In the genomic region with DNA sequence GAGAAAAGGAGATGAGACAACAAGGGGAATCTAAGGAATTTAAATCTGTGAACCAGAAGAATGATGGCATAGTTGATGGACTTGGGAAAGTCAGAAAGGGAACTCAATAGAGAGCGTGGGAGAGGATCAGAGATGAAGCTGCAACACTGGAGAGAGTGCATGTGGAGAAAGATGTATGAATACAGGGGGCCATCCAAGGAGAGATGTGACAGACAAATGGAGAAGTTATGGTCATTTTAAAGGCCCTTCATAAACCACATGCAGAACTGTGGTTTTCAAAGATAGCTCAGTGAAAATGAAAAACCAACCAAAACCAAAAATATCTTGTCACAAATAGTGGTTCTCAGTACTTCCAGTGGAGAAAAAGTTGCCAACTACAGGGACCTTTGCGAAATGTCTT, we compare ENCODE assay signal across 12 cellular contexts.
A peak's percentile ranks its signal among the peaks of the same experiment; 100 is the strongest.
DNase-seq lines count a peak whose midpoint lies in the region; ATAC-seq, FAIRE-seq and TF ChIP-seq lines count a peak whose summit lies in the region.
"Had no signal": no experiment of that assay in that cellular context is flagged by ENCODE, and none has a peak within 500 bp of the region (broad histone marks: within the 10 kb centered on the region; RNA-seq: fewer than 3 reads in every experiment).

No MANE protein-coding gene starts in this region.

- TF ChIP-seq POLR2A in GM12892 (IDR thresholded peaks at IDR 0.05; ENCODE audit: low read depth, low read length): no peak
- TF ChIP-seq POLR2A in tibial nerve (IDR thresholded peaks at IDR 0.05): no peak
- no peak for TF ChIP-seq POLR2A in Peyer's patch (IDR thresholded peaks at IDR 0.05)

- H3K4me3 ChIP-seq in tibial nerve (no peak overlapping the region), Peyer's patch (no peak overlapping the region)
- H3K4me3 ChIP-seq: esophagus squamous epithelium, sigmoid colon had no signal

- TF ChIP-seq CTCF in tibial nerve (IDR thresholded peaks at IDR 0.05): no peak
- TF ChIP-seq CTCF in Peyer's patch (IDR thresholded peaks at IDR 0.05): no peak

- H3K36me3 ChIP-seq in tibial nerve (peaks cover 0 to 18% (median 0%) of the 10 kb centered on the region in 3 donors), Peyer's patch (peaks cover 0 to 11% (median 0%) of the 10 kb centered on the region in 3 donors)
- H3K36me3 ChIP-seq: sigmoid colon had no signal

- in situ Hi-C loops in ACHN (cut with HindIII; ENCODE audit: low pct_ligation_motif_present, low pct_unique_long_range_greater_than_20kb, low sequenced_read_pairs): no loop called here

- H3K4me1 ChIP-seq in tibial nerve (peaks cover 0 to 4% (median 0%) of the 10 kb centered on the region in 4 donors), Peyer's patch (no peaks in the 10 kb centered on the region)
- H3K4me1 ChIP-seq: Caco-2, esophagus squamous epithelium, sigmoid colon had no signal

- no peaks in the 10 kb centered on the region for H3K27me3 ChIP-seq in tibial nerve
- no peaks in the 10 kb centered on the region for H3K27me3 ChIP-seq in Peyer's patch
- H3K27me3 ChIP-seq: esophagus squamous epithelium, sigmoid colon had no signal

- no peak overlapping the region for H3K27ac ChIP-seq in tibial nerve
- H3K27ac ChIP-seq in Peyer's patch: no peak overlapping the region
- H3K27ac ChIP-seq: esophagus squamous epithelium, sigmoid colon had no signal

- no peak for TF ChIP-seq EP300 in tibial nerve (IDR thresholded peaks at IDR 0.05)

- ATAC-seq in GM19455 (IDR thresholded peaks at IDR 0.05; ENCODE audit: unreplicated experiment): peak; percentile 81
- ATAC-seq in HG03045 (IDR thresholded peaks at IDR 0.05; ENCODE audit: unreplicated experiment): peak; percentile 84

- DNase-seq in GM12892 (ENCODE audit: insufficient read length) (peak; percentile 14), NOMO-1 treated with DMSO at 0.1 percent for 48 hours (lab: John Stamatoyannopoulos, UW; ENCODE audit: unreplicated experiment) (peak; percentile 75), tibial nerve (ENCODE audit: low spot score in 2 of 2) (no peak), AG20443 (ENCODE audit: low spot score) (no peak), Peyer's patch (no peak), ACHN (no peak)
- DNase-seq: Caco-2, esophagus squamous epithelium, NCI-H446, sigmoid colon had no signal

- FAIRE-seq in GM12892 (lab: Jason Lieb, UNC): peak; percentile 79

- WGBS in tibial nerve, 2 donors: 83 to 90% methylated on average over 2 of the region's 2 CpGs

- H3K9me3 ChIP-seq in tibial nerve (no peaks in the 10 kb centered on the region), Peyer's patch (no peaks in the 10 kb centered on the region)
- H3K9me3 ChIP-seq: Caco-2, esophagus squamous epithelium, sigmoid colon had no signal

Comparison
In these comparisons a context has a peak if more than half of its experiments do, and no peak if none do; other contexts are left out.
1. DNase-seq: peak in GM12892 (single experiment) and NOMO-1 treated with DMSO at 0.1 percent for 48 hours (single experiment); none in tibial nerve (0 of 2), AG20443 (single experiment), Peyer's patch (0 of 3) and ACHN (single experiment).